1 cellular context compared by ENCODE assay signal in genomic region chr1:117366982-117367768, GRCh38.
TF ChIP-seq lines count a peak whose summit lies in the region.

TSS of gene MAN1A2 (plus strand) at chr1:117367449. CDS start at chr1:117368184, 735 bp downstream.

TF ChIP-seq in HepG2, 621 proteins besides CTCF, POLR2A, EP300 and RAD21 (continued from another document and continues in another):
- peak; percentile 92 for TF ChIP-seq HNRNPLL (IDR thresholded peaks at IDR 0.05; ENCODE audit: low read depth, low read length, poor library complexity, severe bottlenecking)
- TF ChIP-seq BATF2 (CRISPR knock-in tag; IDR thresholded peaks at IDR 0.05), result no peak; the same call in 1 of the 2 replicates
- peak; percentile 30; the same call in 1 of the 2 replicates for TF ChIP-seq ELF1 (CRISPR knock-in tag; IDR thresholded peaks at IDR 0.05)
- no peak for TF ChIP-seq JUNB (CRISPR knock-in tag; IDR thresholded peaks at IDR 0.05; ENCODE audit: borderline replicate concordance)
- 0 out of 2 replicates have a peak, but pooled peaks have one; percentile 71 for TF ChIP-seq ZNF709 (CRISPR knock-in tag; IDR thresholded peaks at IDR 0.05)
- 0 out of 2 replicates have a peak, but pooled peaks have one; percentile 22 for TF ChIP-seq REXO4 (CRISPR knock-in tag; IDR thresholded peaks at IDR 0.05; ENCODE audit: borderline replicate concordance)
- TF ChIP-seq FOXK1 (CRISPR knock-in tag; IDR thresholded peaks at IDR 0.05; ENCODE audit: borderline replicate concordance, low read depth), result peak; percentile 44; the same call in 1 of the 2 replicates
- no peak for TF ChIP-seq REST (IDR thresholded peaks at IDR 0.05; ENCODE audit: borderline replicate concordance in 1 of 2, low read depth in 1 of 2, low read length in 2 of 2)
- TF ChIP-seq FOXC1 (CRISPR knock-in tag; IDR thresholded peaks at IDR 0.05; ENCODE audit: borderline replicate concordance), result no peak
- no peak for TF ChIP-seq MYNN (CRISPR knock-in tag; IDR thresholded peaks at IDR 0.05; ENCODE audit: low read depth)
- no peak for TF ChIP-seq ZBTB20 (CRISPR knock-in tag; IDR thresholded peaks at IDR 0.05; ENCODE audit: borderline replicate concordance, low read depth)
- TF ChIP-seq AHDC1 (CRISPR knock-in tag; IDR thresholded peaks at IDR 0.05; ENCODE audit: borderline replicate concordance), result no peak
- TF ChIP-seq ZNF747 (CRISPR knock-in tag; IDR thresholded peaks at IDR 0.05; ENCODE audit: borderline replicate concordance), result 0 out of 2 replicates have a peak, but pooled peaks have one; percentile 71
- TF ChIP-seq KDM5B (CRISPR knock-in tag; IDR thresholded peaks at IDR 0.05; ENCODE audit: borderline replicate concordance), result no peak
- TF ChIP-seq SRSF4 (IDR thresholded peaks at IDR 0.05; ENCODE audit: low read depth, low read length, poor library complexity, severe bottlenecking), result no peak
- TF ChIP-seq NFE2L1 (CRISPR knock-in tag; IDR thresholded peaks at IDR 0.05; ENCODE audit: borderline replicate concordance), result no peak
- TF ChIP-seq FUBP1 (CRISPR knock-in tag; IDR thresholded peaks at IDR 0.05; ENCODE audit: borderline replicate concordance), result no peak
- TF ChIP-seq ZFP82 (CRISPR knock-in tag; IDR thresholded peaks at IDR 0.05; ENCODE audit: borderline replicate concordance), result no peak
- TF ChIP-seq ZNF24 (IDR thresholded peaks at IDR 0.05), result no peak
- TF ChIP-seq ZNF281 (CRISPR knock-in tag; IDR thresholded peaks at IDR 0.05; ENCODE audit: borderline replicate concordance), result peak; percentile 86; the same call in 1 of the 2 replicates
- 0 out of 2 replicates have a peak, but pooled peaks have one; percentile 48 for TF ChIP-seq SRY (CRISPR knock-in tag; IDR thresholded peaks at IDR 0.05)
- TF ChIP-seq PLSCR1 (CRISPR knock-in tag; IDR thresholded peaks at IDR 0.05; ENCODE audit: borderline replicate concordance), result no peak
- TF ChIP-seq ZNF484 (CRISPR knock-in tag; IDR thresholded peaks at IDR 0.05; ENCODE audit: borderline replicate concordance, low read depth), result no peak
- TF ChIP-seq FOSL2 (CRISPR knock-in tag; IDR thresholded peaks at IDR 0.05), result no peak
- TF ChIP-seq ZNF850 (CRISPR knock-in tag; conservative IDR thresholded peaks at IDR 0.05), result no peak
- peak; percentile 39; the same call in 1 of the 2 replicates for TF ChIP-seq ZNF547 (CRISPR knock-in tag; IDR thresholded peaks at IDR 0.05)
- TF ChIP-seq YEATS2 (CRISPR knock-in tag; IDR thresholded peaks at IDR 0.05; ENCODE audit: borderline replicate concordance), result peak; percentile 70; the same call in 1 of the 2 replicates
- TF ChIP-seq ZNF224 (CRISPR knock-in tag; IDR thresholded peaks at IDR 0.05), result no peak
- TF ChIP-seq DRAP1 (CRISPR knock-in tag; IDR thresholded peaks at IDR 0.05), result no peak
- peak; percentile 75; the same call in 1 of the 2 replicates for TF ChIP-seq KDM2A (CRISPR knock-in tag; IDR thresholded peaks at IDR 0.05; ENCODE audit: borderline replicate concordance, low read depth)
- TF ChIP-seq IRF2 (CRISPR knock-in tag; IDR thresholded peaks at IDR 0.05), result 0 out of 2 replicates have a peak, but pooled peaks have one; percentile 40
- no peak for TF ChIP-seq ZNF30 (CRISPR knock-in tag; IDR thresholded peaks at IDR 0.05)
- TF ChIP-seq PAX8 (CRISPR knock-in tag; IDR thresholded peaks at IDR 0.05; ENCODE audit: borderline replicate concordance), result no peak
- TF ChIP-seq CHD2 (IDR thresholded peaks at IDR 0.05; ENCODE audit: low read depth, low read length), result 0 out of 2 replicates have a peak, but pooled peaks have one; percentile 13
- TF ChIP-seq ELF4 (CRISPR knock-in tag; IDR thresholded peaks at IDR 0.05; ENCODE audit: borderline replicate concordance), result no peak
- TF ChIP-seq NPAS2 (CRISPR knock-in tag; IDR thresholded peaks at IDR 0.05; ENCODE audit: borderline replicate concordance), result peak; percentile 63; the same call in 1 of the 2 replicates
- TF ChIP-seq ZNF326 (CRISPR knock-in tag; IDR thresholded peaks at IDR 0.05; ENCODE audit: borderline replicate concordance), result no peak
- TF ChIP-seq CBX2 (IDR thresholded peaks at IDR 0.05; ENCODE audit: low read depth, low read length), result no peak
- no peak for TF ChIP-seq CBX2 (CRISPR knock-in tag; IDR thresholded peaks at IDR 0.05; ENCODE audit: low read depth)
- TF ChIP-seq HNRNPL (IDR thresholded peaks at IDR 0.05; ENCODE audit: low read depth, low read length), result peak; percentile 69; the same call in 1 of the 2 replicates
- TF ChIP-seq FOSL1 (CRISPR knock-in tag; IDR thresholded peaks at IDR 0.05; ENCODE audit: borderline replicate concordance), result no peak
- TF ChIP-seq ZFX (CRISPR knock-in tag; IDR thresholded peaks at IDR 0.05; ENCODE audit: low read depth), result peak; percentile 88
- no peak for TF ChIP-seq NR2F6 (IDR thresholded peaks at IDR 0.05)
- TF ChIP-seq NR2F6 (CRISPR knock-in tag; IDR thresholded peaks at IDR 0.05), result no peak
- TF ChIP-seq MEF2D (CRISPR knock-in tag; IDR thresholded peaks at IDR 0.05), result no peak
- TF ChIP-seq ZNF121 (CRISPR knock-in tag; IDR thresholded peaks at IDR 0.05), result no peak; the same call in 1 of the 2 replicates
- 0 out of 2 replicates have a peak, but pooled peaks have one; percentile 68 for TF ChIP-seq ZNF780A (CRISPR knock-in tag; IDR thresholded peaks at IDR 0.05)
- TF ChIP-seq ZNF362 (CRISPR knock-in tag; IDR thresholded peaks at IDR 0.05; ENCODE audit: borderline replicate concordance), result no peak
- no peak for TF ChIP-seq GTF2F1 (IDR thresholded peaks at IDR 0.05; ENCODE audit: low read length)
- 0 out of 2 replicates have a peak, but pooled peaks have one; percentile 33 for TF ChIP-seq ZNF703 (CRISPR knock-in tag; IDR thresholded peaks at IDR 0.05; ENCODE audit: borderline replicate concordance)
- TF ChIP-seq SIN3A (IDR thresholded peaks at IDR 0.05; ENCODE audit: borderline replicate concordance, low read depth, low read length), result peak; percentile 62; the same call in 1 of the 2 replicates
- TF ChIP-seq PPARG (CRISPR knock-in tag; conservative IDR thresholded peaks at IDR 0.05), result no peak
